Comparison of ENCODE assay signal across 1 cellular context in genomic region chr18:79043288-79043687, GRCh38.
TF ChIP-seq lines count a peak whose summit lies in the region.

No MANE protein-coding gene starts in this region.

TF ChIP-seq in SK-N-SH, 30 proteins besides CTCF, POLR2A, EP300 and RAD21 (continued from another document):
- TF ChIP-seq, protein P1, sequence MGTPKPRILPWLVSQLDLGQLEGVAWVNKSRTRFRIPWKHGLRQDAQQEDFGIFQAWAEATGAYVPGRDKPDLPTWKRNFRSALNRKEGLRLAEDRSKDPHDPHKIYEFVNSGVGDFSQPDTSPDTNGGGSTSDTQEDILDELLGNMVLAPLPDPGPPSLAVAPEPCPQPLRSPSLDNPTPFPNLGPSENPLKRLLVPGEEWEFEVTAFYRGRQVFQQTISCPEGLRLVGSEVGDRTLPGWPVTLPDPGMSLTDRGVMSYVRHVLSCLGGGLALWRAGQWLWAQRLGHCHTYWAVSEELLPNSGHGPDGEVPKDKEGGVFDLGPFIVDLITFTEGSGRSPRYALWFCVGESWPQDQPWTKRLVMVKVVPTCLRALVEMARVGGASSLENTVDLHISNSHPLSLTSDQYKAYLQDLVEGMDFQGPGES (IDR thresholded peaks at IDR 0.05; ENCODE audit: low read depth, low read length): no peak
- no peak for TF ChIP-seq RXRA (IDR thresholded peaks at IDR 0.05; ENCODE audit: borderline replicate concordance, low read depth)
